ENCODE assay signal across 19 cellular contexts in genomic region chr16:54140057-54140787, GRCh38.
A peak's percentile ranks its signal among the peaks of the same experiment; 100 is the strongest.
DNase-seq lines count a peak whose midpoint lies in the region; ATAC-seq, FAIRE-seq and TF ChIP-seq lines count a peak whose summit lies in the region.
"Had no signal": no experiment of that assay in that cellular context is flagged by ENCODE, and none has a peak within 500 bp of the region (broad histone marks: within the 10 kb centered on the region; RNA-seq: fewer than 3 reads in every experiment).

No MANE protein-coding gene starts in this region.

- TF ChIP-seq RAD21 in HepG2 (CRISPR knock-in tag; IDR thresholded peaks at IDR 0.05), result no peak

- intact Hi-C loops in HepG2 (cut with micrococcal nuclease; ENCODE audit: unreplicated experiment) (no loop called here), right lobe of liver (cut with DNase I) (no loop called here), right cardiac atrium (cut with DNase I) (no loop called here)
- intact Hi-C loops in activated CD8-positive, alpha-beta T cell treated with anti-CD3 and anti-CD28 coated beads for 36 hours (cut with micrococcal nuclease), result no loop called here

- ATAC-seq in HepG2 (peak; percentile 76), right lobe of liver (no peak), HG03442 (IDR thresholded peaks at IDR 0.05; ENCODE audit: unreplicated experiment) (no peak), right cardiac atrium (no peak)
- no peak for ATAC-seq in activated CD4-positive, CD25-positive, alpha-beta regulatory T cell treated with anti-CD3 and anti-CD28 coated beads, Interleukin-2, amount 50 U/mL, for 24 hours
- ATAC-seq in activated CD8-positive, alpha-beta T cell treated with anti-CD3 and anti-CD28 coated beads for 36 hours, result no peak
- ATAC-seq: activated CD8-positive, alpha-beta T cell treated with anti-CD3 and anti-CD28 coated beads, Interleukin-2, amount 10 ng/mL, durations not matched to agents 7 days and 5 days had no signal

- H3K9me3 ChIP-seq in HepG2 (ENCODE audit: low read length), result no peaks in the 10 kb centered on the region
- H3K9me3 ChIP-seq in right lobe of liver, result no peaks in the 10 kb centered on the region
- H3K9me3 ChIP-seq in right cardiac atrium (ENCODE audit: control insufficient read depth, low read length), result no peaks in the 10 kb centered on the region
- H3K9me3 ChIP-seq: breast epithelium, right atrium auricular region, SJSA1 had no signal

- H3K27ac ChIP-seq in HepG2 (ENCODE audit: extremely low read length, insufficient read depth, low read length) (no peak overlapping the region), right lobe of liver (no peak overlapping the region), right cardiac atrium (ENCODE audit: low read length) (no peak overlapping the region)
- H3K27ac ChIP-seq: breast epithelium, right atrium auricular region, SJSA1, stomach had no signal

- CTCF ChIA-PET in HepG2 (lab: Yijun Ruan, JAX; ENCODE audit: low intra/inter-chr PET ratio, low total read pairs), result no interaction called here
- CTCF ChIA-PET in activated CD8-positive, alpha-beta T cell treated with anti-CD3 and anti-CD28 coated beads for 36 hours (lab: Charles Lee), result no interaction called here

- H3K4me1 ChIP-seq in HepG2 (ENCODE audit: insufficient read depth, low read length) (peaks cover 56% of the 10 kb centered on the region), right lobe of liver (peaks cover 0 to 5% (median 0%) of the 10 kb centered on the region in 4 donors), right cardiac atrium (ENCODE audit: control insufficient read depth, insufficient read depth, low read length) (no peaks in the 10 kb centered on the region)
- H3K4me1 ChIP-seq: breast epithelium, right atrium auricular region, SJSA1, stomach had no signal

- TF ChIP-seq POLR2A in HepG2 (IDR thresholded peaks at IDR 0.05; ENCODE audit: insufficient read depth in 1 of 2, low read depth in 2 of 2, low read length in 2 of 2) (no peak), right lobe of liver (IDR thresholded peaks at IDR 0.05) (no peak)

- no peaks in the 10 kb centered on the region for H3K9me3 Mint-ChIP-seq in activated CD8-positive, alpha-beta T cell treated with anti-CD3 and anti-CD28 coated beads for 36 hours

- H2AFZ ChIP-seq in HepG2 (ENCODE audit: low read length), result no peak overlapping the region

- H3K27ac Mint-ChIP-seq in activated CD8-positive, alpha-beta T cell treated with anti-CD3 and anti-CD28 coated beads for 36 hours, result no peak overlapping the region
- H3K27ac Mint-ChIP-seq: activated CD8-positive, alpha-beta T cell treated with anti-CD3 and anti-CD28 coated beads, Interleukin-2, amount 10 ng/mL, durations not matched to agents 7 days and 5 days; activated naive CD8-positive, alpha-beta T cell treated with anti-CD3 and anti-CD28 coated beads, Interleukin-2, amount 10 ng/mL, durations not matched to agents 7 days and 5 days had no signal

- peaks cover 15% of the 10 kb centered on the region for H3K27me3 Mint-ChIP-seq in activated CD8-positive, alpha-beta T cell treated with anti-CD3 and anti-CD28 coated beads for 36 hours

- H3K4me3 ChIP-seq in HepG2 (replicated peaks in 1 of 3; ENCODE audit: insufficient read depth in 1 of 3, low read depth in 2 of 3, low read length in 3 of 3) (no peak overlapping the region), right lobe of liver (no peak overlapping the region), fibroblast of pulmonary artery (replicated peaks; ENCODE audit: low read depth, low read length) (no peak overlapping the region), right cardiac atrium (ENCODE audit: low read length) (no peak overlapping the region)
- H3K4me3 ChIP-seq: breast epithelium, right atrium auricular region, SJSA1, stomach had no signal

- no peak overlapping the region for H3K9ac ChIP-seq in HepG2 (ENCODE audit: insufficient read depth, low read depth, low read length)

- no peaks in the 10 kb centered on the region for H3K79me2 ChIP-seq in HepG2 (ENCODE audit: insufficient read depth, low read length)

- POLR2A ChIA-PET in HepG2 (lab: Yijun Ruan, JAX), result interaction anchor here (0.9 to 3.3 kb wide), 3 partner anchors 21 to 35 kb away, joined by 3 to 10 read pairs (median 7); no protein-coding TSS in a partner anchor
- POLR2A ChIA-PET in activated CD8-positive, alpha-beta T cell treated with anti-CD3 and anti-CD28 coated beads for 36 hours (lab: Charles Lee), result interaction anchor here (1.0 kb wide), 1 partner anchor 16 kb away, joined by 3 read pairs; no protein-coding TSS in a partner anchor

- H3K4me2 ChIP-seq in HepG2 (ENCODE audit: low read depth, low read length), result peak overlapping the region; percentile 23

- H3K36me3 ChIP-seq in HepG2 (replicated peaks in 1 of 2; ENCODE audit: control insufficient read depth in 1 of 2, insufficient read depth in 2 of 2, low read length in 2 of 2) (no peaks in the 10 kb centered on the region), right lobe of liver (no peaks in the 10 kb centered on the region)
- H3K36me3 ChIP-seq: breast epithelium, right atrium auricular region, SJSA1, stomach had no signal

- in situ Hi-C loops in HepG2 (cut with HindIII; ENCODE audit: extremely low pct_ligation_motif_present, low pct_unique_long_range_greater_than_20kb), result no loop called here

- peak; percentile 53 for DNase-seq in HepG2 (ENCODE audit: low spot score)
- no peak for DNase-seq in right lobe of liver
- peak; percentile 18 for DNase-seq in SK-N-DZ (ENCODE audit: low spot score)
- DNase-seq in fibroblast of pulmonary artery (ENCODE audit: low read depth), result peak; percentile 10
- no peak for DNase-seq in activated CD8-positive, alpha-beta T cell treated with anti-CD3 and anti-CD28 coated beads for 36 hours
- no peak for DNase-seq in right cardiac atrium
- DNase-seq: activated CD8-positive, alpha-beta T cell treated with anti-CD3 and anti-CD28 coated beads, Interleukin-2, amount 10 ng/mL, durations not matched to agents 7 days and 5 days; activated naive CD8-positive, alpha-beta T cell treated with anti-CD3 and anti-CD28 coated beads, Interleukin-2, amount 10 ng/mL, durations not matched to agents 7 days and 5 days; CD8-positive, alpha-beta memory T cell; effector CD4-positive, alpha-beta T cell; midbrain; NCI-H2081; NCI-H524; stomach had no signal

- H4K20me1 ChIP-seq in HepG2 (ENCODE audit: insufficient read depth, low read length), result no peaks in the 10 kb centered on the region

- no TSS peak for BruUV-seq in HepG2 (replicated peaks; lab: Mats Ljungman, UMichigan)

- 39% methylated on average over 4 of the region's 4 CpGs for WGBS in HepG2 (ENCODE audit: low lambda C conversion rate)
- 46% methylated on average over 2 of the region's 4 CpGs for WGBS in right lobe of liver (ENCODE audit: insufficient coverage, low coverage, low lambda C conversion rate, missing lambda C conversion rate)
- WGBS in right cardiac atrium, result 66% methylated on average over 4 of the region's 4 CpGs

- no peaks in the 10 kb centered on the region for H3K4me1 Mint-ChIP-seq in activated CD8-positive, alpha-beta T cell treated with anti-CD3 and anti-CD28 coated beads for 36 hours (ENCODE audit: low read depth)
- H3K4me1 Mint-ChIP-seq: CD8-positive, alpha-beta memory T cell had no signal

- no peak overlapping the region for H3K4me3 Mint-ChIP-seq in activated CD8-positive, alpha-beta T cell treated with anti-CD3 and anti-CD28 coated beads for 36 hours
- H3K4me3 Mint-ChIP-seq: activated CD8-positive, alpha-beta T cell treated with anti-CD3 and anti-CD28 coated beads, Interleukin-2, amount 10 ng/mL, durations not matched to agents 7 days and 5 days; activated naive CD8-positive, alpha-beta T cell treated with anti-CD3 and anti-CD28 coated beads, Interleukin-2, amount 10 ng/mL, durations not matched to agents 7 days and 5 days; CD8-positive, alpha-beta memory T cell had no signal

- H3K27me3 ChIP-seq in HepG2 (ENCODE audit: control insufficient read depth in 1 of 2, insufficient read depth in 2 of 2, low read length in 2 of 2) (no peaks in the 10 kb centered on the region), right lobe of liver (no peaks in the 10 kb centered on the region), right cardiac atrium (ENCODE audit: control insufficient read depth, insufficient read depth) (no peaks in the 10 kb centered on the region)
- H3K27me3 ChIP-seq: breast epithelium, right atrium auricular region, SJSA1 had no signal

- no peaks in the 10 kb centered on the region for H3K36me3 Mint-ChIP-seq in activated CD8-positive, alpha-beta T cell treated with anti-CD3 and anti-CD28 coated beads for 36 hours (ENCODE audit: low read depth)
- H3K36me3 Mint-ChIP-seq: activated naive CD8-positive, alpha-beta T cell treated with anti-CD3 and anti-CD28 coated beads, Interleukin-2, amount 10 ng/mL, durations not matched to agents 7 days and 5 days; CD8-positive, alpha-beta memory T cell had no signal

- TF ChIP-seq CTCF in HepG2 (CRISPR knock-in tag; IDR thresholded peaks at IDR 0.05) (no peak), right lobe of liver (IDR thresholded peaks at IDR 0.05) (no peak), fibroblast of pulmonary artery (IDR thresholded peaks at IDR 0.05; ENCODE audit: low read length, missing control alignments) (no peak)
- no peak for TF ChIP-seq CTCF in activated CD8-positive, alpha-beta T cell treated with anti-CD3 and anti-CD28 coated beads for 36 hours (IDR thresholded peaks at IDR 0.05)

- peak in 1 of 2 experiments; percentile 51; a peak in 2 of 4 replicates for TF ChIP-seq EP300 in HepG2 (IDR thresholded peaks at IDR 0.05; ENCODE audit: low read depth in 2 of 2, low read length in 2 of 2)
- no peak; the same call in 1 of the 2 replicates for TF ChIP-seq EP300 in HepG2 (CRISPR knock-in tag; IDR thresholded peaks at IDR 0.05; ENCODE audit: borderline replicate concordance)

- peak; percentile 53 for FAIRE-seq in HepG2 (lab: Jason Lieb, UNC)

TF ChIP-seq in HepG2, 621 proteins besides CTCF, POLR2A, EP300 and RAD21 (continues in another document):
- TF ChIP-seq FUBP1 (CRISPR knock-in tag; IDR thresholded peaks at IDR 0.05; ENCODE audit: borderline replicate concordance) (no peak), NR2F2 (IDR thresholded peaks at IDR 0.05; ENCODE audit: borderline replicate concordance, low read depth) (peak; percentile 46; the same call in 1 of the 2 replicates), FOXA3 (CRISPR knock-in tag; IDR thresholded peaks at IDR 0.05) (no peak), NR1H2 (CRISPR knock-in tag; IDR thresholded peaks at IDR 0.05; ENCODE audit: borderline replicate concordance, low read depth) (no peak)

Comparison
In these comparisons a context has a peak if more than half of its experiments do, and no peak if none do; other contexts are left out.
1. DNase-seq: peak in HepG2 (single experiment), SK-N-DZ (single experiment) and fibroblast of pulmonary artery (single experiment); none in right lobe of liver (0 of 3), activated CD8-positive, alpha-beta T cell treated with anti-CD3 and anti-CD28 coated beads for 36 hours (single experiment) and right cardiac atrium (0 of 3).